8 cellular contexts compared by ENCODE assay signal in the genomic region with DNA sequence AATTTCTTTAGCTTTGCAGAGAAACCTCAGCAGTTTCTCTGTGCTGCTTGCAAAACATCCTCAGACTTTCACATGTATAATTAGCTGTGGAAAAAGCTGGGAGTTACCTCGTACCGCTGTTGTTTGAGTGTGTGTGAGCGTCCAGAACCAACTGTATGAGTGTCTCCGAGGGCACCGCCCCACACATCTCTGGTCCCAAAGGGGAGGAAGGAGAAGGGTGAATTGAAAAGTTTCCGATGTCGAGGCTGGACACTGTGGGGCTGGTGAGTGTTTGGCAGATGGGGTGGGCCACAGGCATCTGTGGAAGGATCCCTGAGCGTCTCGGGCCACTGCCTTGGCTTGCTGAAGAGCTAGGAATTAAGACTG. TPM values are rescaled to one million over a fixed set of nuclear protein-coding genes. Genes with fewer than 3 reads are reported as not detected.
DNase-seq lines count a peak whose midpoint lies in the region; ATAC-seq lines count a peak whose summit lies in the region.

No MANE protein-coding gene starts in this region.

- peaks cover 13% of the 10 kb centered on the region for H3K36me3 Mint-ChIP-seq in T-helper 17 cell (ENCODE audit: low read depth)
- H3K36me3 Mint-ChIP-seq in effector memory CD8-positive, alpha-beta T cell (ENCODE audit: insufficient read depth): peaks cover 54% of the 10 kb centered on the region

- H3K9me3 Mint-ChIP-seq in effector memory CD8-positive, alpha-beta T cell: no peaks in the 10 kb centered on the region

- peak; percentile 51 for DNase-seq in stimulated activated CD4-positive, alpha-beta T cell treated with anti-CD3 and anti-CD28 coated beads, Interleukin-15, amount 100 ng/mL, for 24 hours
- no peak for DNase-seq in stimulated activated CD4-positive, alpha-beta T cell treated with anti-CD3 and anti-CD28 coated beads, Interleukin-1b, Interleukin-23, amount 100 ng/mL, for 48 hours
- DNase-seq in T-helper 17 cell (no peak), aorta (peak; percentile 67 to 80), 8988T (no peak)
- no peak for DNase-seq in effector memory CD8-positive, alpha-beta T cell

- H3K4me1 ChIP-seq in mucosa of stomach (ENCODE audit: control insufficient read depth, insufficient read depth, low read length): peaks cover 56% of the 10 kb centered on the region
- H3K4me1 ChIP-seq in aorta (ENCODE audit: control insufficient read depth in 1 of 2, insufficient read depth in 2 of 2, low read length in 2 of 2): peaks cover 0 to 4% of the 10 kb centered on the region in 2 donors

- H3K4me3 Mint-ChIP-seq in T-helper 17 cell: peak overlapping the region; percentile 98
- peak overlapping the region; percentile 98 to 99 for H3K4me3 Mint-ChIP-seq in effector memory CD8-positive, alpha-beta T cell

- H3K36me3 ChIP-seq in mucosa of stomach (ENCODE audit: control insufficient read depth, insufficient read depth, low read length): no peaks in the 10 kb centered on the region
- no peaks in the 10 kb centered on the region for H3K36me3 ChIP-seq in aorta (ENCODE audit: control insufficient read depth in 1 of 2, insufficient read depth in 2 of 2, low read length in 1 of 2)

- peak overlapping the region; percentile 49 to 81 for H3K27ac ChIP-seq in aorta (ENCODE audit: low read depth in 1 of 2, low read length in 2 of 2)

- H3K27me3 ChIP-seq in mucosa of stomach (ENCODE audit: control insufficient read depth, insufficient read depth, low read length) (no peaks in the 10 kb centered on the region), aorta (ENCODE audit: control insufficient read depth in 1 of 2, insufficient read depth in 2 of 2, low read length in 1 of 2) (no peaks in the 10 kb centered on the region)

- peaks cover 58% of the 10 kb centered on the region for H3K4me1 Mint-ChIP-seq in T-helper 17 cell
- peaks cover 56% of the 10 kb centered on the region in 2 donors for H3K4me1 Mint-ChIP-seq in effector memory CD8-positive, alpha-beta T cell (ENCODE audit: low read depth in 2 of 2)

- intact Hi-C loops in aorta (cut with DNase I): loop anchor here (2.0 to 5.0 kb wide), 6 partner anchors 44 to 126 kb away; no protein-coding TSS in a partner anchor

- H3K9me3 ChIP-seq in T-helper 17 cell (ENCODE audit: control insufficient read depth, low read length, poor library complexity, severe bottlenecking) (no peaks in the 10 kb centered on the region), mucosa of stomach (ENCODE audit: control insufficient read depth, low read length) (no peaks in the 10 kb centered on the region), aorta (ENCODE audit: control insufficient read depth, low read length) (no peaks in the 10 kb centered on the region)

- peak overlapping the region; percentile 98 for H3K27ac Mint-ChIP-seq in T-helper 17 cell
- H3K27ac Mint-ChIP-seq in effector memory CD8-positive, alpha-beta T cell: peak overlapping the region; percentile 98

- H3K9ac ChIP-seq in mucosa of stomach (ENCODE audit: low read length): peak overlapping the region; percentile 84

- no peak for ATAC-seq in T-helper 17 cell
- no peak for ATAC-seq in effector memory CD8-positive, alpha-beta T cell (replicated peaks)
- ATAC-seq in aorta (ENCODE audit: low FRiP score): peak; percentile 4
- ATAC-seq in GM18498 (IDR thresholded peaks at IDR 0.05; ENCODE audit: unreplicated experiment): no peak

- WGBS in aorta, 2 donors: 0% methylated on average over 9 of the region's 9 CpGs

- no peaks in the 10 kb centered on the region for H3K27me3 Mint-ChIP-seq in T-helper 17 cell
- no peaks in the 10 kb centered on the region for H3K27me3 Mint-ChIP-seq in effector memory CD8-positive, alpha-beta T cell

- H3K4me3 ChIP-seq in mucosa of stomach (ENCODE audit: low read length) (peak overlapping the region; percentile 72), aorta (ENCODE audit: low read length in 2 of 2) (peak overlapping the region; percentile 70 to 92)

RNA-seq across cellular contexts. Expression of a gene that starts 1.2 kb away (rescaled TPM):
- 10 to 100 TPM; 92.5 to 99.2 TPM for total RNA-seq in T-helper 17 cell
- total RNA-seq in aorta: 100 to 1,000 TPM; 154 to 169 TPM
- 10 to 100 TPM; 15.2 to 67.8 TPM for polyA plus RNA-seq in aorta

Comparison
In these comparisons a context has a peak if more than half of its experiments do, and no peak if none do; other contexts are left out.
1. DNase-seq: peak in stimulated activated CD4-positive, alpha-beta T cell treated with anti-CD3 and anti-CD28 coated beads, Interleukin-15, amount 100 ng/mL, for 24 hours (single experiment) and aorta (2 of 2); none in stimulated activated CD4-positive, alpha-beta T cell treated with anti-CD3 and anti-CD28 coated beads, Interleukin-1b, Interleukin-23, amount 100 ng/mL, for 48 hours (single experiment), T-helper 17 cell (0 of 3), effector memory CD8-positive, alpha-beta T cell (0 of 3) and 8988T (single experiment).